In the genomic region with DNA sequence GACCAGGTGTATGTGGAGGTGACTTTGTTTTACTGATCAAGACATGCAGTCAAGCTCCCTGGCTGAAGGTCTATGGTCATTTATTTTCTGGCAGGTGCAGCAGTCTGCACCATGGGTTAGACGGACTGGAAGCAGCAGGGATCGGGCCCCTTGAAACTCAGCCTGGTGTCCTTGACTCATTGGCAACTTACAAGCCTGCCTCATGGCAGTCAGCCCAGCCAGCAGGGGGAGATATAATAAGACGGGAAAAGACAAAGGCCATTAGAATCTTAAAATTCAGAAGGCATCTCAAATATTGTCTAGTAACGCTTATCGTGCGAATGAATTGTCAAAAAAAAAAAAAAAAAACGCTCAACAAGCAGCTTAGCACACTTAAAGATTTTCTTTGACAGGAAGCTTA, we compare ENCODE assay signal across 8 cellular contexts.
DNase-seq lines count a peak whose midpoint lies in the region; TF ChIP-seq lines count a peak whose summit lies in the region.

No MANE protein-coding gene starts in this region.

- H3K4me3 Mint-ChIP-seq in glutamatergic neuron (ENCODE audit: unreplicated experiment): no peak overlapping the region

- H3K9me3 Mint-ChIP-seq in glutamatergic neuron (ENCODE audit: unreplicated experiment): no peaks in the 10 kb centered on the region

- H3K36me3 ChIP-seq in vagina: no peaks in the 10 kb centered on the region

- TF ChIP-seq POLR2A in vagina (IDR thresholded peaks at IDR 0.05): no peak

- H3K4me1 Mint-ChIP-seq in glutamatergic neuron (ENCODE audit: low read depth, unreplicated experiment): no peaks in the 10 kb centered on the region

- H3K4me3 ChIP-seq in vagina: no peak overlapping the region

- no peaks in the 10 kb centered on the region for H3K4me1 ChIP-seq in vagina

- H3K36me3 Mint-ChIP-seq in glutamatergic neuron (ENCODE audit: unreplicated experiment): no peaks in the 10 kb centered on the region

- peak; percentile 52 for TF ChIP-seq CTCF in glutamatergic neuron (IDR thresholded peaks at IDR 0.05; ENCODE audit: partially characterized antibody, unreplicated experiment)
- no peak for TF ChIP-seq CTCF in vagina (IDR thresholded peaks at IDR 0.05)

- intact Hi-C loops in vagina (cut with DNase I): no loop called here

- H3K27me3 ChIP-seq in vagina: no peaks in the 10 kb centered on the region

- H3K9me3 ChIP-seq in vagina: no peaks in the 10 kb centered on the region

- H3K27ac Mint-ChIP-seq in glutamatergic neuron (ENCODE audit: unreplicated experiment): no peak overlapping the region

- no peak overlapping the region for H3K27ac ChIP-seq in vagina

- peak; percentile 2 for DNase-seq in stimulated activated CD4-positive, alpha-beta T cell treated with anti-CD3 and anti-CD28 coated beads, Interleukin-1b, Interleukin-23, amount 100 ng/mL, for 48 hours
- no peak for DNase-seq in stimulated activated CD4-positive, alpha-beta T cell treated with anti-CD3 and anti-CD28 coated beads, Interleukin-4, amount 100 ng/mL, for 1 hour
- DNase-seq in RKO (ENCODE audit: low spot score) (peak; percentile 21), glutamatergic neuron (peak; percentile 28), vagina (ENCODE audit: extremely low spot score in 2 of 2) (peak; percentile 4 to 40), superior temporal gyrus (ENCODE audit: extremely low spot score) (no peak)
- no peak for DNase-seq in activated CD8-positive, alpha-beta memory T cell treated with anti-CD3 and anti-CD28 coated beads, Interleukin-2, amount 50 U/mL, for 4 hours
- no peak for DNase-seq in activated T-cell treated with anti-CD3 and anti-CD28 coated beads, Interleukin-2, amount 50 U/mL, for 1 hour

- H3K27me3 Mint-ChIP-seq in glutamatergic neuron (ENCODE audit: unreplicated experiment): no peaks in the 10 kb centered on the region

Comparison
In these comparisons a context has a peak if more than half of its experiments do, and no peak if none do; other contexts are left out.
1. DNase-seq: peak in stimulated activated CD4-positive, alpha-beta T cell treated with anti-CD3 and anti-CD28 coated beads, Interleukin-1b, Interleukin-23, amount 100 ng/mL, for 48 hours (single experiment), RKO (single experiment), glutamatergic neuron (single experiment) and vagina (2 of 2); none in stimulated activated CD4-positive, alpha-beta T cell treated with anti-CD3 and anti-CD28 coated beads, Interleukin-4, amount 100 ng/mL, for 1 hour (single experiment), activated CD8-positive, alpha-beta memory T cell treated with anti-CD3 and anti-CD28 coated beads, Interleukin-2, amount 50 U/mL, for 4 hours (single experiment), superior temporal gyrus (single experiment) and activated T-cell treated with anti-CD3 and anti-CD28 coated beads, Interleukin-2, amount 50 U/mL, for 1 hour (single experiment).